In genomic region chr5:172455087-172455381, GRCh38 we compare ENCODE assay signal across 8 cellular contexts. TPM values are rescaled to one million over a fixed set of nuclear protein-coding genes. Genes with fewer than 3 reads are reported as not detected.
A peak's percentile ranks its signal among the peaks of the same experiment; 100 is the strongest.
DNase-seq lines count a peak whose midpoint lies in the region; ATAC-seq and TF ChIP-seq lines count a peak whose summit lies in the region.

No MANE protein-coding gene starts in this region.

- DNase-seq in AG10803 (ENCODE audit: low read depth), result no peak
- no peak for DNase-seq in natural killer cell treated with Interleukin-12 subunit alpha and Interleukin-12 subunit beta and Interleukin-15 and Interleukin-18, amount 100 ng/mL, for 72 hours (ENCODE audit: low spot score)
- DNase-seq in COLO668 (lab: John Stamatoyannopoulos, UW; ENCODE audit: unreplicated experiment), result no peak
- DNase-seq in superior temporal gyrus (ENCODE audit: extremely low spot score), result no peak
- DNase-seq in anterior cingulate cortex (lab: John Stamatoyannopoulos, UW), result no peak
- no peak for DNase-seq in stimulated activated CD4-positive, alpha-beta T cell treated with anti-CD3 and anti-CD28 coated beads, Interleukin-4, amount 100 ng/mL, for 24 hours

- H2AFZ ChIP-seq in Loucy (ENCODE audit: low read length), result peak overlapping the region; percentile 81

- H3K79me2 ChIP-seq in Loucy (ENCODE audit: insufficient read depth, low read length), result no peaks in the 10 kb centered on the region

- WGBS in ectodermal cell, 2 experiments, result 73 to 76% methylated on average over 8 of the region's 8 CpGs

- H3K36me3 ChIP-seq in Loucy (ENCODE audit: insufficient read depth, low read length) (no peaks in the 10 kb centered on the region), ectodermal cell (ENCODE audit: control insufficient read depth, insufficient read depth, low read length) (peaks cover 7% of the 10 kb centered on the region)

- H3K4me3 Mint-ChIP-seq in natural killer cell treated with Interleukin-12 subunit alpha and Interleukin-12 subunit beta and Interleukin-15 and Interleukin-18, amount 100 ng/mL, for 72 hours, result peak overlapping the region; percentile 86

- H3K27me3 Mint-ChIP-seq in natural killer cell treated with Interleukin-12 subunit alpha and Interleukin-12 subunit beta and Interleukin-15 and Interleukin-18, amount 100 ng/mL, for 72 hours, result peaks cover 23 to 27% of the 10 kb centered on the region in 2 donors

- H3F3A ChIP-seq in Loucy (ENCODE audit: low read depth), result no peaks in the 10 kb centered on the region

- H3K4me3 ChIP-seq in AG10803 (ENCODE audit: low read length) (peak overlapping the region; percentile 62), Loucy (ENCODE audit: low read length, poor library complexity, severe bottlenecking) (peak overlapping the region; percentile 71), ectodermal cell (ENCODE audit: insufficient read depth, low read depth, low read length) (peak overlapping the region; percentile 89)

- no peaks in the 10 kb centered on the region for H3K36me3 Mint-ChIP-seq in natural killer cell treated with Interleukin-12 subunit alpha and Interleukin-12 subunit beta and Interleukin-15 and Interleukin-18, amount 100 ng/mL, for 72 hours

- H3K4me2 ChIP-seq in Loucy (ENCODE audit: low read depth, low read length, poor library complexity, severe bottlenecking), result peak overlapping the region; percentile 72

- H3K27me3 ChIP-seq in Loucy (ENCODE audit: insufficient read depth, low read length, poor library complexity, severe bottlenecking), result no peaks in the 10 kb centered on the region
- H3K27me3 ChIP-seq in ectodermal cell (ENCODE audit: control insufficient read depth, insufficient read depth, low read length, poor library complexity, severe bottlenecking), result no peaks in the 10 kb centered on the region

- no peaks in the 10 kb centered on the region for H3K9me2 ChIP-seq in Loucy (replicated peaks; ENCODE audit: low read depth, low read length)

- H3K9me3 Mint-ChIP-seq in natural killer cell treated with Interleukin-12 subunit alpha and Interleukin-12 subunit beta and Interleukin-15 and Interleukin-18, amount 100 ng/mL, for 72 hours, result no peaks in the 10 kb centered on the region

- H3K4me1 Mint-ChIP-seq in natural killer cell treated with Interleukin-12 subunit alpha and Interleukin-12 subunit beta and Interleukin-15 and Interleukin-18, amount 100 ng/mL, for 72 hours (ENCODE audit: low read depth in 2 of 2), result peaks cover 5 to 16% of the 10 kb centered on the region in 2 donors

- H3K9me3 ChIP-seq in Loucy (ENCODE audit: insufficient read depth, low read depth, low read length) (no peaks in the 10 kb centered on the region), ectodermal cell (ENCODE audit: control insufficient read depth, low read length) (no peaks in the 10 kb centered on the region)

- no peak overlapping the region for H3K27ac ChIP-seq in ectodermal cell (ENCODE audit: insufficient read depth, low read depth, low read length, poor library complexity, severe bottlenecking)

- peaks cover 3% of the 10 kb centered on the region for H3K4me1 ChIP-seq in Loucy (ENCODE audit: insufficient read depth, low read length, poor library complexity, severe bottlenecking)
- peaks cover 16% of the 10 kb centered on the region for H3K4me1 ChIP-seq in ectodermal cell (ENCODE audit: control insufficient read depth, insufficient read depth, low read length)

- H3K9ac ChIP-seq in Loucy (ENCODE audit: low read depth, low read length, poor library complexity, severe bottlenecking), result peak overlapping the region; percentile 58

- H4K20me1 ChIP-seq in Loucy (ENCODE audit: insufficient read depth, low read length, poor library complexity, severe bottlenecking), result no peaks in the 10 kb centered on the region

- no peak for ATAC-seq in natural killer cell treated with Interleukin-12 subunit alpha and Interleukin-12 subunit beta and Interleukin-15 and Interleukin-18, amount 100 ng/mL, for 72 hours

- peak overlapping the region in 1 of 2 donors; percentile 28 for H3K27ac Mint-ChIP-seq in natural killer cell treated with Interleukin-12 subunit alpha and Interleukin-12 subunit beta and Interleukin-15 and Interleukin-18, amount 100 ng/mL, for 72 hours

- TF ChIP-seq CTCF in AG10803 (conservative IDR thresholded peaks at IDR 0.05; ENCODE audit: low read length) (no peak), Loucy (conservative IDR thresholded peaks at IDR 0.05; ENCODE audit: low read length) (no peak)

RNA-seq across cellular contexts. Expression of gene SH3PXD2B, which starts 0.7 kb away (rescaled TPM):
- 64.7 TPM for polyA plus RNA-seq in ectodermal cell (2013, experiment 1 of 4)
- polyA plus RNA-seq in ectodermal cell (2013, experiment 2 of 4), result 76.4 TPM
- 43.0 TPM for polyA plus RNA-seq in ectodermal cell (2013, experiment 3 of 4)
- polyA plus RNA-seq in ectodermal cell (2013, experiment 4 of 4), result 43.9 TPM
- total RNA-seq in natural killer cell treated with Interleukin-12 subunit alpha and Interleukin-12 subunit beta and Interleukin-15 and Interleukin-18, amount 100 ng/mL, for 72 hours, result under 1 TPM; 0.08 to 0.33 TPM
